22 cellular contexts compared by ENCODE assay signal in genomic region chr1:54391450-54392071, GRCh38. TPM values are rescaled to one million over a fixed set of nuclear protein-coding genes. Genes with fewer than 3 reads are reported as not detected.
DNase-seq lines count a peak whose midpoint lies in the region; ATAC-seq and TF ChIP-seq lines count a peak whose summit lies in the region.
"Had no signal": no experiment of that assay in that cellular context is flagged by ENCODE, and none has a peak within 500 bp of the region (broad histone marks: within the 10 kb centered on the region; RNA-seq: fewer than 3 reads in every experiment).

No MANE protein-coding gene starts in this region.

- no peak for TF ChIP-seq CTCF in cardiac muscle cell (IDR thresholded peaks at IDR 0.05; ENCODE audit: low read depth, low read length)

- no peak overlapping the region for H4K91ac ChIP-seq in trophoblast cell (ENCODE audit: low read depth, low read length)

- H3K14ac ChIP-seq in trophoblast cell (ENCODE audit: low read length) = no peak overlapping the region

- intact Hi-C loops in right cardiac atrium (cut with DNase I) = no loop called here

- no peak overlapping the region for H4K8ac ChIP-seq in trophoblast cell (ENCODE audit: low read depth, low read length)

- H2AFZ ChIP-seq in trophoblast cell (ENCODE audit: insufficient read depth, low read length, poor library complexity) = no peak overlapping the region
- H2AFZ ChIP-seq: parathyroid adenoma had no signal

- no peak for ATAC-seq in right cardiac atrium
- ATAC-seq: A549; activated CD8-positive, alpha-beta T cell treated with anti-CD3 and anti-CD28 coated beads, Interleukin-2, amount 10 ng/mL, durations not matched to agents 7 days and 5 days; naive thymus-derived CD8-positive, alpha-beta T cell; right lobe of liver; stimulated activated naive CD8-positive, alpha-beta T cell treated with anti-CD3 and anti-CD28 coated beads, Interleukin-15, Interleukin-2, amounts not matched to agents 100 U/mL and 50 U/mL, for 24 hours had no signal

- DNase-seq in cardiac muscle cell (ENCODE audit: low read depth in 1 of 2, low spot score in 1 of 2) = no peak
- no peak for DNase-seq in right cardiac atrium
- peak; percentile 64 for DNase-seq in epidermal melanocyte (ENCODE audit: insufficient read length, low spot score)
- no peak for DNase-seq in trophoblast cell
- no peak for DNase-seq in HEK293T (ENCODE audit: extremely low spot score)
- DNase-seq in activated CD4-positive, CD25-positive, alpha-beta regulatory T cell (lab: John Stamatoyannopoulos, UW) = no peak
- no peak for DNase-seq in stimulated activated CD8-positive, alpha-beta memory T cell treated with anti-CD3 and anti-CD28 coated beads, Interleukin-4, amount 100 ng/mL, for 48 hours
- DNase-seq in DMS53 (lab: John Stamatoyannopoulos, UW) = no peak
- DNase-seq: activated CD8-positive, alpha-beta T cell treated with anti-CD3 and anti-CD28 coated beads, Interleukin-2, amount 10 ng/mL, durations not matched to agents 7 days and 5 days; activated effector memory CD4-positive, alpha-beta T cell treated with Interleukin-2 at 50 U/mL for 16 hours; AML-193; CD4-positive, alpha-beta T cell; left ventricle myocardium superior; naive thymus-derived CD8-positive, alpha-beta T cell; NCI-H1092; NCI-H1694 treated with DMSO at 0.1 percent for 48 hours; NCI-H69; stimulated activated naive CD8-positive, alpha-beta T cell treated with anti-CD3 and anti-CD28 coated beads, Interleukin-15, Interleukin-2, amounts not matched to agents 100 U/mL and 50 U/mL, for 24 hours; T-helper 1 cell had no signal

- 89% methylated on average over 13 of the region's 13 CpGs for WGBS in right cardiac atrium
- no CpG with 5 or more reads among the region's 13 CpGs for WGBS in trophoblast cell (ENCODE audit: extremely low coverage, insufficient coverage, insufficient read length)

- H3K9me3 ChIP-seq in cardiac muscle cell (ENCODE audit: low read depth) = no peaks in the 10 kb centered on the region
- no peaks in the 10 kb centered on the region for H3K9me3 ChIP-seq in right cardiac atrium (ENCODE audit: control insufficient read depth, low read length)
- no peaks in the 10 kb centered on the region for H3K9me3 ChIP-seq in trophoblast cell (ENCODE audit: insufficient read depth, low read depth, low read length)
- H3K9me3 ChIP-seq: A549, right lobe of liver had no signal

- H3K36me3 ChIP-seq in cardiac muscle cell (peaks cover 29% of the 10 kb centered on the region), trophoblast cell (ENCODE audit: control insufficient read depth in 1 of 2, insufficient read depth in 2 of 2, low read length in 2 of 2) (peaks cover 56 to 65% of the 10 kb centered on the region in 2 experiments)

- peaks cover 12% of the 10 kb centered on the region for H3K79me2 ChIP-seq in trophoblast cell (ENCODE audit: control insufficient read depth, insufficient read depth, low read length, poor library complexity)

- H2BK120ac ChIP-seq in trophoblast cell (ENCODE audit: insufficient read depth, low read length, poor library complexity) = no peak overlapping the region

- no peak overlapping the region for H2AK5ac ChIP-seq in trophoblast cell (ENCODE audit: low read length)

- H3K4ac ChIP-seq in trophoblast cell (ENCODE audit: low read depth, low read length) = peak overlapping the region; percentile 46

- H3K79me1 ChIP-seq in trophoblast cell (ENCODE audit: low read length) = no peaks in the 10 kb centered on the region

- no peak overlapping the region for H3K4me2 ChIP-seq in trophoblast cell (ENCODE audit: low read length)
- H3K4me2 ChIP-seq: A549 had no signal

- no peak overlapping the region for H2BK12ac ChIP-seq in trophoblast cell (ENCODE audit: low read length)

- no peak overlapping the region for H3K4me3 ChIP-seq in cardiac muscle cell
- no peak overlapping the region for H3K4me3 ChIP-seq in right cardiac atrium (ENCODE audit: low read length)
- H3K4me3 ChIP-seq in trophoblast cell (ENCODE audit: low read depth, low read length) = no peak overlapping the region
- H3K4me3 ChIP-seq: A549, right lobe of liver had no signal

- H3K4me1 ChIP-seq in cardiac muscle cell (ENCODE audit: low read depth) = peaks cover 22% of the 10 kb centered on the region
- H3K4me1 ChIP-seq in right cardiac atrium (ENCODE audit: control insufficient read depth, insufficient read depth, low read length) = peaks cover 8% of the 10 kb centered on the region
- H3K4me1 ChIP-seq in trophoblast cell (ENCODE audit: control insufficient read depth in 1 of 2, insufficient read depth in 2 of 2, low read length in 2 of 2) = no peaks in the 10 kb centered on the region
- H3K4me1 ChIP-seq: A549, parathyroid adenoma had no signal

- POLR2A ChIA-PET in HEK293T (lab: Yijun Ruan, JAX) = no interaction called here

- H3K23ac ChIP-seq in trophoblast cell (ENCODE audit: low read length) = no peak overlapping the region

- H3K9ac ChIP-seq in trophoblast cell (ENCODE audit: low read length) = no peak overlapping the region
- H3K9ac ChIP-seq: parathyroid adenoma had no signal

- peak overlapping the region; percentile 42 for H3K27ac ChIP-seq in cardiac muscle cell
- no peak overlapping the region for H3K27ac ChIP-seq in right cardiac atrium (ENCODE audit: low read length)
- no peak overlapping the region for H3K27ac ChIP-seq in trophoblast cell (ENCODE audit: low read depth, low read length)
- H3K27ac ChIP-seq: A549, parathyroid adenoma, right lobe of liver had no signal

- H2BK5ac ChIP-seq in trophoblast cell (ENCODE audit: low read depth, low read length, poor library complexity) = no peak overlapping the region

- no peak overlapping the region for H3K18ac ChIP-seq in trophoblast cell (ENCODE audit: low read length)

- H3K27me3 ChIP-seq in cardiac muscle cell (no peaks in the 10 kb centered on the region), right cardiac atrium (ENCODE audit: control insufficient read depth, insufficient read depth) (no peaks in the 10 kb centered on the region), trophoblast cell (ENCODE audit: insufficient read depth, low read length) (no peaks in the 10 kb centered on the region)
- H3K27me3 ChIP-seq: right lobe of liver had no signal

- CTCF ChIA-PET in HEK293T (lab: Yijun Ruan, JAX) = interaction anchor here (0.6 to 1.1 kb wide), 2 partner anchors 9 to 118 kb away, joined by 3 to 4 read pairs; no protein-coding TSS in a partner anchor

- no peak overlapping the region for H4K12ac ChIP-seq in trophoblast cell (ENCODE audit: low read depth, low read length)

TF ChIP-seq in HEK293T, 16 proteins besides CTCF, POLR2A, EP300 and RAD21:
- no peak for TF ChIP-seq HDGF (IDR thresholded peaks at IDR 0.05; ENCODE audit: borderline replicate concordance)
- no peak for TF ChIP-seq NFRKB (IDR thresholded peaks at IDR 0.05)
- TF ChIP-seq L3MBTL2 (conservative IDR thresholded peaks at IDR 0.05) = no peak

RNA-seq across cellular contexts. Expression of gene SSBP3, which starts 14.6 kb away (rescaled TPM):
- 81.0 and 90.6 TPM in 2 replicates for total RNA-seq in cardiac muscle cell
- 40.2 and 56.0 TPM in 2 replicates for polyA plus RNA-seq in cardiac muscle cell
- total RNA-seq in right cardiac atrium = 10 to 100 TPM; 25.4 to 55.8 (median 35.8) TPM
- 32.5 TPM for polyA plus RNA-seq in right cardiac atrium
- polyA plus RNA-seq in trophoblast cell (2013) = 137 and 143 TPM in 2 replicates
